18 cellular contexts compared by ENCODE assay signal in the genomic region with DNA sequence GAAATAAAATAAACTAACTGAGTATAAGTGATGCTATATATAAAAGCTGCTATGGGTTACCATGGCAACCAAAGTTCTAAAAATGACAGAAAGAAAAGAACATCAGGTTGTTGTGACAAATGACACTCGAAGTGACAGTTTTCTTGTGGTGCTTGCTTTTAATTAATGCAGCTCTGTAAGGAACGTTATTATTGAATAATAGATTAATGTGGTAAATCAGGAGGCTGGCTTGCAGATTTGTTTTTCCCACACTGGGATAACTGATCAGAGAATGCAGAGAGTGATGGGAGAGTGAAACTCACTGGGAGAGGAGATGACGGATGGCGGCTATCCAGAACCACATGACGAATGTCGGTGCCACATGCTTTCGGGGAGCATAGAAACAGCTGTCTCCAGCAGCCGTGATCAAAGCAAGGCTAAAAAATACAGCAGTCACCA.
"Had no signal": no experiment of that assay in that cellular context is flagged by ENCODE, and none has a peak within 500 bp of the region (broad histone marks: within the 10 kb centered on the region; RNA-seq: fewer than 3 reads in every experiment).

No MANE protein-coding gene starts in this region.

- H3K36me3 Mint-ChIP-seq: mesothelial cell of epicardium; stimulated activated effector memory CD8-positive, alpha-beta T cell treated with anti-CD3 and anti-CD28 coated beads, Interleukin-12 subunit alpha, Interleukin-12 subunit beta, amount 100 ng/mL, for 72 hours had no signal

- DNase-seq: activated CD4-positive, CD25-positive, alpha-beta regulatory T cell treated with anti-CD3 and anti-CD28 coated beads, Interleukin-2, amount 50 U/mL, for 72 hours; activated CD8-positive, alpha-beta memory T cell treated with anti-CD3 and anti-CD28 coated beads for 24 hours; activated CD8-positive, alpha-beta memory T cell treated with anti-CD3 and anti-CD28 coated beads, Interleukin-2, amount 50 U/mL, for 48 hours; activated effector memory CD4-positive, alpha-beta T cell treated with Interleukin-2 at 50 U/mL for 16 hours; activated naive CD4-positive, alpha-beta T cell treated with anti-CD3 and anti-CD28 coated beads, Interleukin-2, amount 50 U/mL, for 16 hours; activated T-cell treated with anti-CD3 and anti-CD28 coated beads, Interleukin-2, amount 50 U/mL, for 48 hours; erythroblast; ovary; stimulated activated CD4-positive, alpha-beta T cell treated with anti-CD3 and anti-CD28 coated beads, Interleukin-4, amount 100 ng/mL, for 24 hours; stomach; T1000; testis; upper lobe of left lung had no signal

- H3K27ac Mint-ChIP-seq: mesothelial cell of epicardium; stimulated activated effector memory CD8-positive, alpha-beta T cell treated with anti-CD3 and anti-CD28 coated beads, Interleukin-12 subunit alpha, Interleukin-12 subunit beta, amount 100 ng/mL, for 72 hours had no signal

- H3K9me3 ChIP-seq: ascending aorta, ovary, stomach, testis, upper lobe of left lung had no signal

- H3K27me3 ChIP-seq: ascending aorta, ovary, testis, upper lobe of left lung had no signal

- H3K9me3 Mint-ChIP-seq: mesothelial cell of epicardium had no signal

- H3K4me3 Mint-ChIP-seq: mesothelial cell of epicardium; stimulated activated effector memory CD8-positive, alpha-beta T cell treated with anti-CD3 and anti-CD28 coated beads, Interleukin-12 subunit alpha, Interleukin-12 subunit beta, amount 100 ng/mL, for 72 hours had no signal

- ATAC-seq: sciatic nerve; stimulated activated effector memory CD8-positive, alpha-beta T cell treated with anti-CD3 and anti-CD28 coated beads, Interleukin-12 subunit alpha, Interleukin-12 subunit beta, amount 100 ng/mL, for 72 hours had no signal

- H3K27ac ChIP-seq: ascending aorta, ovary, stomach, testis, upper lobe of left lung had no signal

- H3K4me3 ChIP-seq: ascending aorta, lung, ovary, stomach, testis, upper lobe of left lung had no signal

- H3K36me3 ChIP-seq: ascending aorta, ovary, stomach, upper lobe of left lung had no signal

- H3K4me1 ChIP-seq: ascending aorta, stomach, testis, upper lobe of left lung had no signal
